In the genomic region with DNA sequence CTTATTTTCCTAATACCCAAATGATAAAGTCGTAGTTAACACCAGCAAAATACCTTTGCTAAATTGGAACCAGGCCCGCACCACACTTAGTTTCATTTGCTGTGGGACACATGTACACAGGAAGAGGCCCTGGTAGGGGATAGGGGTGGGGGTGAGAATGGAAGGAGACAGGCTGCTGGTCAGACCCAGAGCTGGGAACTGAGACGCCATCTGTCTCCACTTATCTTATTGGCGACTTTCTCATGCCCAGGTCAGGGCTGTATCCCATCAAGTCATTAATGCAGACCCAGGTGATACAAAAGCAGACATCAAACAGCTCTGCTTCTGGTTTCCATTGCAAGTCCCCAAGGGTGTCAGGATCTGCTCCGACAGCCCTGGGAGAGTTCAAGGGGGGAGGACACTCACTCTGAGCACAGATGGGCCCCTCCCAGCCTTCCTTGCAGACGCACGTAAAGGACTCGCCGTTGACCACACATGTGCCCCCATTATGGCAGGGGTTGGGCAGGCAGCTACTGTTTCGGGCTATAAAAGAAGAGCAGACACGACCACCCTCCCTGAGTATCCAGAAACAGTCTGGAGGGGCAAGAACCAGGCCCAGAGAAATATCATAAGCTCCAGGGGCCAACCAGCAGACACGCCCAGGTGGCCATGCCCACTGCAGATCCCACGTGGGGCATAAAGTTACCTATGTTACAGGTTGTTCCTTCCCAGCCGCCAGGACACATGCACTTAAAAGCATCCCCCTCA, we compare ENCODE assay signal across 10 cellular contexts. TPM values are rescaled to one million over a fixed set of nuclear protein-coding genes. Genes with fewer than 3 reads are reported as not detected.
A peak's percentile ranks its signal among the peaks of the same experiment; 100 is the strongest.
DNase-seq lines count a peak whose midpoint lies in the region; ATAC-seq, FAIRE-seq and TF ChIP-seq lines count a peak whose summit lies in the region.
"Had no signal": no experiment of that assay in that cellular context is flagged by ENCODE, and none has a peak within 500 bp of the region (broad histone marks: within the 10 kb centered on the region; RNA-seq: fewer than 3 reads in every experiment).

No MANE protein-coding gene starts in this region.

- H3K36me3 ChIP-seq in SK-N-SH (replicated peaks in 1 of 2; ENCODE audit: control insufficient read depth in 1 of 2, insufficient read depth in 2 of 2, low read length in 1 of 2) (peaks cover 53 to 91% of the 10 kb centered on the region in 2 experiments), smooth muscle cell (ENCODE audit: low read depth) (peaks cover under 1% of the 10 kb centered on the region), Karpas-422 (ENCODE audit: insufficient read depth, low read length) (0 out of 2 replicates have a peak, but pooled peaks cover 6% of the 10 kb centered on the region), pancreas (peaks cover 0 to 99% (median 80%) of the 10 kb centered on the region in 3 donors)

- H3K79me2 ChIP-seq in SK-N-SH (ENCODE audit: insufficient read depth) (peaks cover 2% of the 10 kb centered on the region; the same call in 1 of the 2 replicates), smooth muscle cell (ENCODE audit: low read depth) (no peaks in the 10 kb centered on the region), Karpas-422 (ENCODE audit: low read length) (no peaks in the 10 kb centered on the region)

- H3K27me3 ChIP-seq in SK-N-SH (ENCODE audit: insufficient read depth): no peaks in the 10 kb centered on the region
- H3K27me3 ChIP-seq in smooth muscle cell (ENCODE audit: low read depth): no peaks in the 10 kb centered on the region
- no peaks in the 10 kb centered on the region for H3K27me3 ChIP-seq in Karpas-422 (ENCODE audit: low read length)
- no peaks in the 10 kb centered on the region for H3K27me3 ChIP-seq in pancreas

- H3F3A ChIP-seq in SK-N-SH (replicated peaks; ENCODE audit: insufficient read depth) (peaks cover 21% of the 10 kb centered on the region), smooth muscle cell (ENCODE audit: low read depth) (peaks cover 55% of the 10 kb centered on the region)

- H3K9ac ChIP-seq in SK-N-SH: no peak overlapping the region
- no peak overlapping the region for H3K9ac ChIP-seq in smooth muscle cell (ENCODE audit: low read depth)
- no peak overlapping the region for H3K9ac ChIP-seq in Karpas-422 (ENCODE audit: low read length)

- WGBS in SK-N-SH (ENCODE audit: low lambda C conversion rate): 80% methylated on average over 9 of the region's 14 CpGs
- 56% methylated on average over 14 of the region's 14 CpGs for whole genome bisulfite sequencing in smooth muscle cell (ENCODE audit: low lambda C conversion rate)
- 81 to 83% methylated on average over 14 of the region's 14 CpGs for WGBS in pancreas, 2 donors

- peak; percentile 14 for DNase-seq in GM19239 (ENCODE audit: insufficient read length, low spot score)
- DNase-seq in SK-N-SH: peak; percentile 74
- no peak for DNase-seq in smooth muscle cell (lab: John Stamatoyannopoulos, UW; ENCODE audit: unreplicated experiment)
- no peak for DNase-seq in Karpas-422
- no peak for DNase-seq in pancreas
- no peak for DNase-seq in activated CD4-positive, alpha-beta T cell treated with anti-CD3 and anti-CD28 coated beads, Interleukin-2, amount 50 U/mL, for 1 hour
- DNase-seq: caudate nucleus; stimulated activated naive CD4-positive, alpha-beta T cell had no signal

- POLR2A ChIA-PET in SK-N-SH (lab: Yijun Ruan, JAX): no interaction called here

- H2AFZ ChIP-seq in SK-N-SH (ENCODE audit: low read depth) (no peak overlapping the region), smooth muscle cell (ENCODE audit: low read depth) (no peak overlapping the region), Karpas-422 (ENCODE audit: low read length) (no peak overlapping the region)

- no peaks in the 10 kb centered on the region for H3K9me3 ChIP-seq in SK-N-SH
- H3K9me3 ChIP-seq in smooth muscle cell (replicated peaks; ENCODE audit: low read depth): no peaks in the 10 kb centered on the region
- H3K9me3 ChIP-seq in Karpas-422 (ENCODE audit: low read length): no peaks in the 10 kb centered on the region
- H3K9me3 ChIP-seq in pancreas: no peaks in the 10 kb centered on the region

- no peaks in the 10 kb centered on the region for H3K9me2 ChIP-seq in SK-N-SH
- no peaks in the 10 kb centered on the region for H3K9me2 ChIP-seq in Karpas-422 (replicated peaks; ENCODE audit: insufficient read depth, low read length)

- intact Hi-C loops in pancreas (cut with DNase I): no loop called here

- H3K4me1 ChIP-seq in SK-N-SH (ENCODE audit: control insufficient read depth in 1 of 2, insufficient read depth in 2 of 2, low read depth in 1 of 2, low read length in 1 of 2) (peaks cover 7 to 56% of the 10 kb centered on the region in 2 experiments; a peak in 3 of 4 replicates), smooth muscle cell (ENCODE audit: low read depth) (peaks cover 27% of the 10 kb centered on the region), Karpas-422 (ENCODE audit: low read length) (no peaks in the 10 kb centered on the region; the same call in 1 of the 2 replicates), pancreas (no peaks in the 10 kb centered on the region)

- H3K4me3 ChIP-seq in SK-N-SH (ENCODE audit: low read depth in 2 of 2, low read length in 1 of 2) (no peak overlapping the region), smooth muscle cell (no peak overlapping the region), Karpas-422 (ENCODE audit: low read length) (no peak overlapping the region), pancreas (no peak overlapping the region)

- peak in 1 of 2 experiments; percentile 70; a peak in 2 of 4 replicates for TF ChIP-seq EP300 in SK-N-SH (IDR thresholded peaks at IDR 0.05; ENCODE audit: borderline replicate concordance in 1 of 2, low read depth in 1 of 2, low read length in 1 of 2)

- no peak for TF ChIP-seq RAD21 in SK-N-SH (IDR thresholded peaks at IDR 0.05; ENCODE audit: low read length)

- FAIRE-seq in GM19239 (lab: Jason Lieb, UNC) (no peak), pancreas (lab: Jason Lieb, UNC) (no peak)

- H4K20me1 ChIP-seq in SK-N-SH (ENCODE audit: insufficient read depth): no peaks in the 10 kb centered on the region; the same call in 1 of the 2 replicates
- peaks cover 9% of the 10 kb centered on the region for H4K20me1 ChIP-seq in smooth muscle cell (ENCODE audit: low read depth)
- H4K20me1 ChIP-seq in Karpas-422 (ENCODE audit: insufficient read depth, low read depth, low read length): no peaks in the 10 kb centered on the region

- peak overlapping the region; percentile 62 to 81; a peak in 3 of 4 replicates for H3K27ac ChIP-seq in SK-N-SH (ENCODE audit: low read depth in 2 of 2, low read length in 1 of 2)
- H3K27ac ChIP-seq in smooth muscle cell (ENCODE audit: low read depth): peak overlapping the region; percentile 72
- H3K27ac ChIP-seq in Karpas-422 (ENCODE audit: low read length): no peak overlapping the region
- H3K27ac ChIP-seq in pancreas: no peak overlapping the region

- CTCF ChIA-PET in SK-N-SH (lab: Yijun Ruan, JAX): interaction anchor here (0.8 to 2.3 kb wide), 3 partner anchors 13 to 39 kb away, joined by 3 to 10 read pairs (median 3); no protein-coding TSS in a partner anchor

- TF ChIP-seq CTCF in SK-N-SH (IDR thresholded peaks at IDR 0.05): no peak
- no peak for TF ChIP-seq CTCF in smooth muscle cell (IDR thresholded peaks at IDR 0.05; ENCODE audit: borderline replicate concordance, insufficient read depth, poor library complexity, severe bottlenecking)
- no peak for TF ChIP-seq CTCF in pancreas (IDR thresholded peaks at IDR 0.05)

- H3K4me2 ChIP-seq in SK-N-SH: no peak overlapping the region
- no peak overlapping the region for H3K4me2 ChIP-seq in smooth muscle cell
- no peak overlapping the region for H3K4me2 ChIP-seq in Karpas-422 (ENCODE audit: low read depth, low read length, poor library complexity, severe bottlenecking)

- ATAC-seq in HG02759 (IDR thresholded peaks at IDR 0.05; ENCODE audit: unreplicated experiment) (peak; percentile 62), HG03457 (IDR thresholded peaks at IDR 0.05; ENCODE audit: unreplicated experiment) (no peak), pancreas (no peak)

TF ChIP-seq in SK-N-SH, 30 proteins besides CTCF, POLR2A, EP300 and RAD21:
- TF ChIP-seq RXRA (IDR thresholded peaks at IDR 0.05; ENCODE audit: borderline replicate concordance, low read depth): no peak
- peak; percentile 83 for TF ChIP-seq RCOR1 (IDR thresholded peaks at IDR 0.05; ENCODE audit: low read length)
- TF ChIP-seq GATA2 (CRISPR knock-in tag; IDR thresholded peaks at IDR 0.05): peak; percentile 75
- TF ChIP-seq GABPA (IDR thresholded peaks at IDR 0.05; ENCODE audit: low read depth): no peak
- no peak for TF ChIP-seq ELF1 (IDR thresholded peaks at IDR 0.05)
- peak; percentile 30 for TF ChIP-seq TCF12 (IDR thresholded peaks at IDR 0.05)
- TF ChIP-seq, protein P1, sequence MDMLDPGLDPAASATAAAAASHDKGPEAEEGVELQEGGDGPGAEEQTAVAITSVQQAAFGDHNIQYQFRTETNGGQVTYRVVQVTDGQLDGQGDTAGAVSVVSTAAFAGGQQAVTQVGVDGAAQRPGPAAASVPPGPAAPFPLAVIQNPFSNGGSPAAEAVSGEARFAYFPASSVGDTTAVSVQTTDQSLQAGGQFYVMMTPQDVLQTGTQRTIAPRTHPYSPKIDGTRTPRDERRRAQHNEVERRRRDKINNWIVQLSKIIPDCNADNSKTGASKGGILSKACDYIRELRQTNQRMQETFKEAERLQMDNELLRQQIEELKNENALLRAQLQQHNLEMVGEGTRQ (IDR thresholded peaks at IDR 0.05; ENCODE audit: borderline replicate concordance, low read depth, low read length): no peak
- peak; percentile 76 for TF ChIP-seq CHD2 (IDR thresholded peaks at IDR 0.05; ENCODE audit: low read length, partially characterized antibody)
- TF ChIP-seq FOXJ3 (CRISPR knock-in tag; IDR thresholded peaks at IDR 0.05): peak; percentile 77
- no peak for TF ChIP-seq MXI1 (IDR thresholded peaks at IDR 0.05; ENCODE audit: low read depth, low read length)

RNA-seq across cellular contexts. Expression of a gene that starts 29.2 kb away (rescaled TPM):
- polyA plus RNA-seq in SK-N-SH (2012; rRNA removed) (6.0 and 7.7 TPM in 2 replicates), smooth muscle cell (45.0 and 73.6 TPM in 2 replicates), pancreas (10 to 100 TPM; 13.9 to 14.6 TPM)
- polyA plus RNA-seq in SK-N-SH (2012; cell fraction: cytosol; rRNA removed): 3.7 TPM in 2 replicates
- 27.9 and 48.5 TPM in 2 replicates for polyA plus RNA-seq in SK-N-SH (2012; cell fraction: nucleus; rRNA removed)
- total RNA-seq in smooth muscle cell (126 and 135 TPM in 2 replicates), pancreas (10 to 100 TPM; 22.6 to 60.1 (median 27.4) TPM)
- 8.1 and 8.3 TPM in 2 replicates for total RNA-seq in Karpas-422 (2014; rRNA removed; shearing (Covaris generic); ENCODE audit: low replicate concordance)

Comparison
In these comparisons a context has a peak if more than half of its experiments do, and no peak if none do; other contexts are left out.
1. DNase-seq: peak in GM19239 (single experiment) and SK-N-SH (single experiment); none in smooth muscle cell (single experiment), Karpas-422 (single experiment), pancreas (0 of 6) and activated CD4-positive, alpha-beta T cell treated with anti-CD3 and anti-CD28 coated beads, Interleukin-2, amount 50 U/mL, for 1 hour (single experiment).
2. H3K27ac ChIP-seq: peak in SK-N-SH (2 of 2) and smooth muscle cell (single experiment); none in Karpas-422 (single experiment) and pancreas (0 of 4).